17 cellular contexts compared by ENCODE assay signal in the genomic region with DNA sequence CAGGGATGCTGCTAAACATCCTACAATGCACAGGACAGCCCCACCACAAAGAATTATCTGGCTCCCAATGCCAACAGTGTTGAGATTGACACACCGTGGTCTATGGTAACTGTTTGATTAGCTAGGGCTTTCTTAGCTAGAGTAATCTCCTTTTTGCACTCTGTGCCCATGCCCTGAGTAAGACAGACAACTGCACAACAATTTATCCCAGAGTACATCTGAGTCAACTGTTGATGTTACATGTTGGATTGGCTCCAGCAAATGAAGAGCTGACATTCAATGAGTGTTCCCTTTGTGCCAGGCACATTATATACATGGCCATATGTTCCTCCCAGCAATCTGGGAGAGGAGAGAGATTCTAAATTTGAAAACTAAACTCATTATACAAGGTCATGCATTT. TPM values are rescaled to one million over a fixed set of nuclear protein-coding genes. Genes with fewer than 3 reads are reported as not detected.
DNase-seq lines count a peak whose midpoint lies in the region; ATAC-seq and TF ChIP-seq lines count a peak whose summit lies in the region.
"Had no signal": no experiment of that assay in that cellular context is flagged by ENCODE, and none has a peak within 500 bp of the region (broad histone marks: within the 10 kb centered on the region; RNA-seq: fewer than 3 reads in every experiment).

No MANE protein-coding gene starts in this region.

- H3K27ac Mint-ChIP-seq in natural killer cell treated with Interleukin-12 subunit alpha and Interleukin-12 subunit beta and Interleukin-15 and Interleukin-18, amount 100 ng/mL, for 72 hours: peak overlapping the region; percentile 62 to 86
- no peak overlapping the region for H3K27ac Mint-ChIP-seq in natural killer cell
- no peak overlapping the region for H3K27ac Mint-ChIP-seq in Calu3 (ENCODE audit: unreplicated experiment)
- H3K27ac Mint-ChIP-seq: endodermal cell had no signal

- ATAC-seq in natural killer cell treated with Interleukin-12 subunit alpha and Interleukin-12 subunit beta and Interleukin-15 and Interleukin-18, amount 100 ng/mL, for 72 hours: no peak
- ATAC-seq in natural killer cell (no peak), left ventricle myocardium superior (no peak), HG02870 (IDR thresholded peaks at IDR 0.05; ENCODE audit: unreplicated experiment) (no peak)

- TF ChIP-seq CTCF in natural killer cell (IDR thresholded peaks at IDR 0.05): no peak
- TF ChIP-seq CTCF in epithelial cell of esophagus (IDR thresholded peaks at IDR 0.05; ENCODE audit: insufficient read depth, low read depth, low read length, missing control alignments): no peak
- no peak for TF ChIP-seq CTCF in Calu3 (IDR thresholded peaks at IDR 0.05; ENCODE audit: unreplicated experiment)

- H3K27me3 Mint-ChIP-seq in natural killer cell treated with Interleukin-12 subunit alpha and Interleukin-12 subunit beta and Interleukin-15 and Interleukin-18, amount 100 ng/mL, for 72 hours: peaks cover 0 to 6% of the 10 kb centered on the region in 2 donors
- H3K27me3 Mint-ChIP-seq in natural killer cell (ENCODE audit: low read depth in 2 of 2): peaks cover 0 to 6% of the 10 kb centered on the region in 2 donors
- H3K27me3 Mint-ChIP-seq in Calu3 (ENCODE audit: unreplicated experiment): no peaks in the 10 kb centered on the region

- H3K4me3 Mint-ChIP-seq in natural killer cell treated with Interleukin-12 subunit alpha and Interleukin-12 subunit beta and Interleukin-15 and Interleukin-18, amount 100 ng/mL, for 72 hours: peak overlapping the region; percentile 25
- H3K4me3 Mint-ChIP-seq in natural killer cell (no peak overlapping the region), Calu3 (ENCODE audit: low read depth, unreplicated experiment) (no peak overlapping the region)
- H3K4me3 Mint-ChIP-seq: endodermal cell had no signal

- CTCF ChIA-PET in Calu3 (lab: Charles Lee): no interaction called here

- DNase-seq in natural killer cell treated with Interleukin-12 subunit alpha and Interleukin-12 subunit beta and Interleukin-15 and Interleukin-18, amount 100 ng/mL, for 72 hours (ENCODE audit: low spot score): no peak
- DNase-seq in natural killer cell: no peak
- peak; percentile 68 to 87 for DNase-seq in NCI-H524 (lab: John Stamatoyannopoulos, UW)
- DNase-seq in epithelial cell of esophagus (ENCODE audit: low read depth): peak; percentile 76
- no peak for DNase-seq in Calu3
- no peak for DNase-seq in NCI-H187 treated with DMSO at 0.1 percent for 48 hours (lab: John Stamatoyannopoulos, UW)
- DNase-seq in left ventricle myocardium superior: no peak
- DNase-seq: activated CD8-positive, alpha-beta memory T cell treated with anti-CD3 and anti-CD28 coated beads, Interleukin-2, amount 50 U/mL, for 48 hours; endodermal cell; NCI-H226; Right ventricle myocardium superior; stimulated activated CD4-positive, alpha-beta T cell treated with anti-CD3 and anti-CD28 coated beads, Interleukin-4, amount 100 ng/mL, for 1 hour; stimulated activated naive CD4-positive, alpha-beta T cell had no signal

- no TSS peak for BruUV-seq in Calu3 (replicated peaks; lab: Mats Ljungman, UMichigan)

- intact Hi-C loops in natural killer cell (cut with micrococcal nuclease): no loop called here
- intact Hi-C loops in Calu3 (cut with micrococcal nuclease; ENCODE audit: unreplicated experiment): no loop called here
- intact Hi-C loops in left ventricle myocardium superior (cut with micrococcal nuclease): no loop called here

- peaks cover 28 to 42% of the 10 kb centered on the region in 2 donors for H3K4me1 Mint-ChIP-seq in natural killer cell treated with Interleukin-12 subunit alpha and Interleukin-12 subunit beta and Interleukin-15 and Interleukin-18, amount 100 ng/mL, for 72 hours (ENCODE audit: low read depth in 2 of 2)
- H3K4me1 Mint-ChIP-seq in natural killer cell (peaks cover 44 to 55% of the 10 kb centered on the region in 2 donors), Calu3 (ENCODE audit: low read depth, unreplicated experiment) (no peaks in the 10 kb centered on the region)
- H3K4me1 Mint-ChIP-seq: endodermal cell had no signal

- H3K36me3 Mint-ChIP-seq in natural killer cell treated with Interleukin-12 subunit alpha and Interleukin-12 subunit beta and Interleukin-15 and Interleukin-18, amount 100 ng/mL, for 72 hours: peaks cover 6% of the 10 kb centered on the region
- H3K36me3 Mint-ChIP-seq in natural killer cell (no peaks in the 10 kb centered on the region), Calu3 (ENCODE audit: insufficient read depth, unreplicated experiment) (no peaks in the 10 kb centered on the region)

- no peak overlapping the region for H3K4me3 ChIP-seq in epithelial cell of esophagus (ENCODE audit: low read length)
- H3K4me3 ChIP-seq: ascending aorta had no signal

- peaks cover 3% of the 10 kb centered on the region for H3K9me3 Mint-ChIP-seq in natural killer cell treated with Interleukin-12 subunit alpha and Interleukin-12 subunit beta and Interleukin-15 and Interleukin-18, amount 100 ng/mL, for 72 hours
- H3K9me3 Mint-ChIP-seq in natural killer cell (no peaks in the 10 kb centered on the region), Calu3 (ENCODE audit: low read depth, unreplicated experiment) (peaks cover 4% of the 10 kb centered on the region)

RNA-seq across cellular contexts. Expression of a gene that starts 3.8 kb away (rescaled TPM):
- total RNA-seq in natural killer cell treated with Interleukin-12 subunit alpha and Interleukin-12 subunit beta and Interleukin-15 and Interleukin-18, amount 100 ng/mL, for 72 hours: not detected
- total RNA-seq in natural killer cell: not detected
- not detected in 2 replicates for total RNA-seq in Calu3 (2022)
- total RNA-seq in left ventricle myocardium superior: 1.2 TPM
- total RNA-seq: ascending aorta, endodermal cell, mononuclear cell, pulmonary artery endothelial cell had no signal

Comparison
In these comparisons a context has a peak if more than half of its experiments do, and no peak if none do; other contexts are left out.
1. H3K27ac Mint-ChIP-seq: peak in natural killer cell treated with Interleukin-12 subunit alpha and Interleukin-12 subunit beta and Interleukin-15 and Interleukin-18, amount 100 ng/mL, for 72 hours (2 of 2); none in natural killer cell (0 of 2) and Calu3 (single experiment).
2. DNase-seq: peak in NCI-H524 (2 of 2) and epithelial cell of esophagus (single experiment); none in natural killer cell treated with Interleukin-12 subunit alpha and Interleukin-12 subunit beta and Interleukin-15 and Interleukin-18, amount 100 ng/mL, for 72 hours (single experiment), natural killer cell (single experiment), Calu3 (single experiment), NCI-H187 treated with DMSO at 0.1 percent for 48 hours (single experiment) and left ventricle myocardium superior (single experiment).